In the genomic region with DNA sequence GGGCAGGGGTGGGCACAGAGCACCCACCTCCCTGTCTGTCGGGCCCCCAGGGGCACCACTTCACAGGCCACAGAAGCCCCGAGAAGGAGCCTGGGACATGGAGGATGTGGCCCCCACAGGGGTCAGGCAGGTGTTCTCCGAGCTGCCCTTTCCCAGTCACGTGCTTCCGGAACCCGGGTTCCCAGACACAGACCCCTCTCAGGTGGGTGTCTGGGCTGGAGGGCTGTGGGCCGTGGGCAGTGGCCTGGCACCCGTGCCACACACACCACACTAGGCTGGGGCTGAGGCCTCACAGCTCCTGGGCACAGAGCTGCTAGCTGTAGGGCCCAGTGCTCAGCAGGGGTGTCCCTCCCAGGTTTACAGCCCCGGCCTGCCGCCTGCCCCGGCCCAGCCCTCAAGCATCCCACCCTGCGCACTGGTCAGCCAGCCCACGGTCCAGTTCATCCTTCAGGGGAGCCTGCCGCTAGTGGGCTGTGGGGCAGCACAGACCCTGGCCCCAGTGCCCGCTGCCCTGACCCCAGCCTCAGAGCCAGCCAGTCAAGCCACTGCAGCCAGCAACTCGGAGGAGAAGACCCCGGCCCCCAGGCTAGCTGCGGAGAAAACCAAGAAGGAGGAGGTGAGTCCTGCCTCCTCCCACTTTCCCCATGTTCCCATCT, we compare ENCODE assay signal across 16 cellular contexts. TPM values are rescaled to one million over a fixed set of nuclear protein-coding genes. Genes with fewer than 3 reads are reported as not detected.
DNase-seq lines count a peak whose midpoint lies in the region; ATAC-seq lines count a peak whose summit lies in the region.
"Had no signal": no experiment of that assay in that cellular context is flagged by ENCODE, and none has a peak within 500 bp of the region (broad histone marks: within the 10 kb centered on the region; RNA-seq: fewer than 3 reads in every experiment).

No MANE protein-coding gene starts in this region.

- H3K27me3 ChIP-seq in neuronal stem cell (ENCODE audit: control insufficient read depth in 3 of 3, insufficient read depth in 3 of 3, low read depth in 1 of 3, low read length in 3 of 3), result peaks cover 0 to 2% (median 0%) of the 10 kb centered on the region in 3 experiments
- H3K27me3 ChIP-seq: MG63 had no signal

- no peak for DNase-seq in activated CD4-positive, alpha-beta memory T cell treated with anti-CD3 and anti-CD28 coated beads, Interleukin-2, amount 10 ng/mL, durations not matched to agents 7 days and 5 days
- no peak for DNase-seq in activated CD4-positive, alpha-beta memory T cell treated with anti-CD3 and anti-CD28 coated beads for 36 hours
- DNase-seq in central memory CD8-positive, alpha-beta T cell (ENCODE audit: low spot score in 2 of 2), result no peak
- DNase-seq in neuronal stem cell (ENCODE audit: low spot score), result no peak
- no peak for DNase-seq in activated gamma-delta T cell treated with Interleukin-2 at 50 U/mL for 16 hours
- no peak for DNase-seq in NCI-H526 (lab: John Stamatoyannopoulos, UW)
- DNase-seq: C1 segment of cervical spinal cord, COR-L47, DMS53, H9, MG63, NCI-H1105 treated with DMSO at 0.1 percent for 48 hours, NCI-H187, NCI-H748 treated with DMSO at 0.1 percent for 48 hours, PC-9 had no signal

- H3K4me3 ChIP-seq in neuronal stem cell (ENCODE audit: low read length in 2 of 2), result no peak overlapping the region
- H3K4me3 ChIP-seq: MG63, PC-9 had no signal

- H3K4ac ChIP-seq in neuronal stem cell (ENCODE audit: low read length), result no peak overlapping the region

- H3K27me3 Mint-ChIP-seq in activated CD4-positive, alpha-beta memory T cell treated with anti-CD3 and anti-CD28 coated beads, Interleukin-2, amount 10 ng/mL, durations not matched to agents 7 days and 5 days, result no peaks in the 10 kb centered on the region
- H3K27me3 Mint-ChIP-seq in activated CD4-positive, alpha-beta memory T cell treated with anti-CD3 and anti-CD28 coated beads for 36 hours, result no peaks in the 10 kb centered on the region
- H3K27me3 Mint-ChIP-seq in central memory CD8-positive, alpha-beta T cell, result no peaks in the 10 kb centered on the region

- H3K9me3 Mint-ChIP-seq in activated CD4-positive, alpha-beta memory T cell treated with anti-CD3 and anti-CD28 coated beads, Interleukin-2, amount 10 ng/mL, durations not matched to agents 7 days and 5 days, result no peaks in the 10 kb centered on the region
- no peaks in the 10 kb centered on the region for H3K9me3 Mint-ChIP-seq in activated CD4-positive, alpha-beta memory T cell treated with anti-CD3 and anti-CD28 coated beads for 36 hours
- H3K9me3 Mint-ChIP-seq in central memory CD8-positive, alpha-beta T cell, result no peaks in the 10 kb centered on the region
- H3K9me3 Mint-ChIP-seq: H9 had no signal

- peak overlapping the region; percentile 65 for H4K8ac ChIP-seq in neuronal stem cell (ENCODE audit: low read depth, low read length)

- POLR2A ChIA-PET in activated CD4-positive, alpha-beta memory T cell treated with anti-CD3 and anti-CD28 coated beads, Interleukin-2, amount 10 ng/mL, durations not matched to agents 7 days and 5 days (lab: Charles Lee), result interaction anchor here (2.2 kb wide), 1 partner anchor 22 kb away, joined by 8 read pairs; no protein-coding TSS in a partner anchor
- POLR2A ChIA-PET in activated CD4-positive, alpha-beta memory T cell treated with anti-CD3 and anti-CD28 coated beads for 36 hours (lab: Charles Lee), result no interaction called here

- H3K79me1 ChIP-seq in neuronal stem cell (ENCODE audit: low read depth, low read length), result peaks cover 17% of the 10 kb centered on the region

- no peak overlapping the region for H2AFZ ChIP-seq in neuronal stem cell (ENCODE audit: low read length)
- H2AFZ ChIP-seq: PC-9 had no signal

- no peak overlapping the region for H3K9ac ChIP-seq in neuronal stem cell (ENCODE audit: low read depth, low read length, poor library complexity)

- no peak overlapping the region for H2BK120ac ChIP-seq in neuronal stem cell (ENCODE audit: low read depth, low read length)

- no peak overlapping the region for H3K18ac ChIP-seq in neuronal stem cell (ENCODE audit: low read length)

- peaks cover 6% of the 10 kb centered on the region for H3K4me1 Mint-ChIP-seq in activated CD4-positive, alpha-beta memory T cell treated with anti-CD3 and anti-CD28 coated beads, Interleukin-2, amount 10 ng/mL, durations not matched to agents 7 days and 5 days
- peaks cover 15% of the 10 kb centered on the region for H3K4me1 Mint-ChIP-seq in activated CD4-positive, alpha-beta memory T cell treated with anti-CD3 and anti-CD28 coated beads for 36 hours (ENCODE audit: low read depth)
- H3K4me1 Mint-ChIP-seq in central memory CD8-positive, alpha-beta T cell, result peaks cover 11% of the 10 kb centered on the region

- intact Hi-C loops in activated CD4-positive, alpha-beta memory T cell treated with anti-CD3 and anti-CD28 coated beads for 36 hours (cut with micrococcal nuclease), result no loop called here

- no peak overlapping the region for H3K4me3 Mint-ChIP-seq in activated CD4-positive, alpha-beta memory T cell treated with anti-CD3 and anti-CD28 coated beads, Interleukin-2, amount 10 ng/mL, durations not matched to agents 7 days and 5 days
- H3K4me3 Mint-ChIP-seq in activated CD4-positive, alpha-beta memory T cell treated with anti-CD3 and anti-CD28 coated beads for 36 hours, result no peak overlapping the region
- no peak overlapping the region for H3K4me3 Mint-ChIP-seq in central memory CD8-positive, alpha-beta T cell

- no peak for ATAC-seq in central memory CD8-positive, alpha-beta T cell (replicated peaks; ENCODE audit: extremely low read depth, poor library complexity, severe bottlenecking)
- ATAC-seq: Right ventricle myocardium inferior had no signal

- H2BK12ac ChIP-seq in neuronal stem cell (ENCODE audit: low read length), result no peak overlapping the region

- H3K36me3 Mint-ChIP-seq in activated CD4-positive, alpha-beta memory T cell treated with anti-CD3 and anti-CD28 coated beads, Interleukin-2, amount 10 ng/mL, durations not matched to agents 7 days and 5 days (ENCODE audit: low read depth), result peaks cover 71% of the 10 kb centered on the region
- H3K36me3 Mint-ChIP-seq in activated CD4-positive, alpha-beta memory T cell treated with anti-CD3 and anti-CD28 coated beads for 36 hours, result peaks cover 37% of the 10 kb centered on the region
- H3K36me3 Mint-ChIP-seq in central memory CD8-positive, alpha-beta T cell (ENCODE audit: insufficient read depth), result peaks cover 34% of the 10 kb centered on the region

- no peak overlapping the region for H4K91ac ChIP-seq in neuronal stem cell (ENCODE audit: low read depth, low read length, poor library complexity)

- no peak overlapping the region for H3K27ac ChIP-seq in neuronal stem cell (replicated peaks; ENCODE audit: low read length)
- H3K27ac ChIP-seq: PC-9 had no signal

- CTCF ChIA-PET in activated CD4-positive, alpha-beta memory T cell treated with anti-CD3 and anti-CD28 coated beads, Interleukin-2, amount 10 ng/mL, durations not matched to agents 7 days and 5 days (lab: Charles Lee), result no interaction called here
- CTCF ChIA-PET in activated CD4-positive, alpha-beta memory T cell treated with anti-CD3 and anti-CD28 coated beads for 36 hours (lab: Charles Lee), result interaction anchor here (1.2 kb wide), 1 partner anchor 116 kb away, joined by 3 read pairs; no protein-coding TSS in a partner anchor

- no peak overlapping the region for H2AK5ac ChIP-seq in neuronal stem cell (ENCODE audit: low read depth, low read length)

- H3K9me3 ChIP-seq in neuronal stem cell (replicated peaks in 1 of 2; ENCODE audit: control insufficient read depth in 2 of 2, insufficient read depth in 1 of 2, low read depth in 1 of 2, low read length in 2 of 2), result no peaks in the 10 kb centered on the region
- H3K9me3 ChIP-seq: MG63 had no signal

- peaks cover 3% of the 10 kb centered on the region in 2 donors for H3K4me1 ChIP-seq in neuronal stem cell (ENCODE audit: control insufficient read depth in 2 of 2, insufficient read depth in 1 of 2, low read depth in 1 of 2, low read length in 2 of 2)

- WGBS in neuronal stem cell (ENCODE audit: extremely low coverage in 2 of 2, insufficient read length in 2 of 2, insufficient replicate concordance in 1 of 2), 2 donors, result no CpG with 5 or more reads among the region's 18 CpGs

- no peak overlapping the region for H3K14ac ChIP-seq in neuronal stem cell (ENCODE audit: low read length)

- no peak overlapping the region for H2BK15ac ChIP-seq in neuronal stem cell (ENCODE audit: low read length)

- peaks cover 67 to 91% of the 10 kb centered on the region in 2 donors for H3K36me3 ChIP-seq in neuronal stem cell (replicated peaks in 1 of 2; ENCODE audit: control insufficient read depth in 2 of 2, insufficient read depth in 2 of 2, low read length in 2 of 2)

- H3K4me2 ChIP-seq in neuronal stem cell (ENCODE audit: insufficient read depth, low read length, poor library complexity, severe bottlenecking), result no peak overlapping the region
- H3K4me2 ChIP-seq: PC-9 had no signal

- H3K23ac ChIP-seq in neuronal stem cell (ENCODE audit: low read depth, low read length, poor library complexity), result peak overlapping the region; percentile 44

- H2BK5ac ChIP-seq in neuronal stem cell (ENCODE audit: low read length), result peak overlapping the region; percentile 66

- peak overlapping the region; percentile 42 for H3K27ac Mint-ChIP-seq in activated CD4-positive, alpha-beta memory T cell treated with anti-CD3 and anti-CD28 coated beads, Interleukin-2, amount 10 ng/mL, durations not matched to agents 7 days and 5 days
- no peak overlapping the region for H3K27ac Mint-ChIP-seq in activated CD4-positive, alpha-beta memory T cell treated with anti-CD3 and anti-CD28 coated beads for 36 hours
- peak overlapping the region; percentile 88 for H3K27ac Mint-ChIP-seq in central memory CD8-positive, alpha-beta T cell (ENCODE audit: low read depth)

RNA-seq across cellular contexts. Expression of a gene that starts 5.5 kb away (rescaled TPM):
- total RNA-seq in activated CD4-positive, alpha-beta memory T cell treated with anti-CD3 and anti-CD28 coated beads, Interleukin-2, amount 10 ng/mL, durations not matched to agents 7 days and 5 days, result 100 to 1,000 TPM; 220 to 221 TPM
- 10 to 100 TPM; 79.9 to 80.7 TPM for total RNA-seq in activated CD4-positive, alpha-beta memory T cell treated with anti-CD3 and anti-CD28 coated beads for 36 hours
- polyA plus RNA-seq in neuronal stem cell (2013, experiment 1 of 2), result 5.5 TPM
- polyA plus RNA-seq in neuronal stem cell (2013, experiment 2 of 2), result 5.1 TPM

RNA-seq across cellular contexts. Expression of a gene that starts 14.5 kb away (rescaled TPM):
- not detected for total RNA-seq in activated CD4-positive, alpha-beta memory T cell treated with anti-CD3 and anti-CD28 coated beads, Interleukin-2, amount 10 ng/mL, durations not matched to agents 7 days and 5 days
- not detected for total RNA-seq in activated CD4-positive, alpha-beta memory T cell treated with anti-CD3 and anti-CD28 coated beads for 36 hours
- polyA plus RNA-seq in neuronal stem cell (2013, experiment 1 of 2), result not detected
- polyA plus RNA-seq in neuronal stem cell (2013, experiment 2 of 2), result not detected
- total RNA-seq: H9, PC-9, Right ventricle myocardium inferior had no signal

RNA-seq across cellular contexts. Expression of a gene that starts 16.7 kb away (rescaled TPM):
- total RNA-seq in activated CD4-positive, alpha-beta memory T cell treated with anti-CD3 and anti-CD28 coated beads, Interleukin-2, amount 10 ng/mL, durations not matched to agents 7 days and 5 days, result not detected
- total RNA-seq in activated CD4-positive, alpha-beta memory T cell treated with anti-CD3 and anti-CD28 coated beads for 36 hours, result not detected
- polyA plus RNA-seq in neuronal stem cell (2013, experiment 1 of 2), result not detected
- polyA plus RNA-seq in neuronal stem cell (2013, experiment 2 of 2), result not detected
- total RNA-seq: PC-9, Right ventricle myocardium inferior had no signal

RNA-seq across cellular contexts. Expression of a gene that starts 26.8 kb away (rescaled TPM):
- under 1 TPM; 0.18 to 0.20 TPM for total RNA-seq in activated CD4-positive, alpha-beta memory T cell treated with anti-CD3 and anti-CD28 coated beads, Interleukin-2, amount 10 ng/mL, durations not matched to agents 7 days and 5 days
- under 1 TPM; 0.21 to 0.39 TPM for total RNA-seq in activated CD4-positive, alpha-beta memory T cell treated with anti-CD3 and anti-CD28 coated beads for 36 hours
- polyA plus RNA-seq in neuronal stem cell (2013, experiment 1 of 2), result 15.1 TPM
- 15.5 TPM for polyA plus RNA-seq in neuronal stem cell (2013, experiment 2 of 2)

RNA-seq across cellular contexts. Expression of a gene that starts 34.0 kb away (rescaled TPM):
- total RNA-seq in activated CD4-positive, alpha-beta memory T cell treated with anti-CD3 and anti-CD28 coated beads, Interleukin-2, amount 10 ng/mL, durations not matched to agents 7 days and 5 days, result 10 to 100 TPM; 38.7 to 39.1 TPM
- 10 to 100 TPM; 32.4 to 33.5 TPM for total RNA-seq in activated CD4-positive, alpha-beta memory T cell treated with anti-CD3 and anti-CD28 coated beads for 36 hours
- polyA plus RNA-seq in neuronal stem cell (2013, experiment 1 of 2), result 13.1 TPM
- polyA plus RNA-seq in neuronal stem cell (2013, experiment 2 of 2), result 12.9 TPM
